ENCODE assay signal across 8 cellular contexts in genomic region chr12:53344824-53345485, GRCh38. TPM values are rescaled to one million over a fixed set of nuclear protein-coding genes. Genes with fewer than 3 reads are reported as not detected.
A peak's percentile ranks its signal among the peaks of the same experiment; 100 is the strongest.
DNase-seq lines count a peak whose midpoint lies in the region; TF ChIP-seq lines count a peak whose summit lies in the region.

No MANE protein-coding gene starts in this region.

- peaks cover 9% of the 10 kb centered on the region for H3K4me1 Mint-ChIP-seq in activated naive CD4-positive, alpha-beta T cell treated with anti-CD3 and anti-CD28 coated beads for 36 hours (ENCODE audit: low read depth)

- H3K36me3 ChIP-seq in HUES64 (ENCODE audit: insufficient read depth, low read length), result no peaks in the 10 kb centered on the region
- H3K36me3 ChIP-seq in SJSA1, result no peaks in the 10 kb centered on the region
- H3K36me3 ChIP-seq in suprapubic skin, result no peaks in the 10 kb centered on the region

- DNase-seq in SIG-M5 treated with dmso at 0.1 percent for 504 hours (lab: John Stamatoyannopoulos, UW; ENCODE audit: unreplicated experiment) (peak; percentile 39), SIG-M5 (lab: John Stamatoyannopoulos, UW) (no peak), SJSA1 (ENCODE audit: low read depth in 1 of 2, low spot score in 2 of 2) (peak; percentile 80), germinal center (ENCODE audit: low spot score) (peak; percentile 74), nucleus accumbens (lab: John Stamatoyannopoulos, UW) (peak in 54 of 56 donors; percentile 16 to 89 (median 72)), suprapubic skin (ENCODE audit: low spot score in 2 of 2) (peak; percentile 86 to 89)
- DNase-seq in activated naive CD4-positive, alpha-beta T cell treated with anti-CD3 and anti-CD28 coated beads for 36 hours, result peak; percentile 86

- H3K27ac Mint-ChIP-seq in activated naive CD4-positive, alpha-beta T cell treated with anti-CD3 and anti-CD28 coated beads for 36 hours, result no peak overlapping the region

- H3K4me1 ChIP-seq in HUES64 (ENCODE audit: insufficient read depth, low read length), result peaks cover 12% of the 10 kb centered on the region
- peaks cover 10% of the 10 kb centered on the region for H3K4me1 ChIP-seq in SJSA1 (replicated peaks)
- peaks cover 19% of the 10 kb centered on the region for H3K4me1 ChIP-seq in suprapubic skin

- intact Hi-C loops in activated naive CD4-positive, alpha-beta T cell treated with anti-CD3 and anti-CD28 coated beads for 36 hours (cut with micrococcal nuclease), result loop anchor here (1.0 kb wide), 4 partner anchors 21 to 186 kb away; no protein-coding TSS in a partner anchor

- TF ChIP-seq POLR2A in suprapubic skin (IDR thresholded peaks at IDR 0.05), result no peak

- H3K27me3 Mint-ChIP-seq in activated naive CD4-positive, alpha-beta T cell treated with anti-CD3 and anti-CD28 coated beads for 36 hours (ENCODE audit: low read depth), result no peaks in the 10 kb centered on the region

- H3K4me3 ChIP-seq in HUES64 (ENCODE audit: low read length) (peak overlapping the region; percentile 81), SJSA1 (peak overlapping the region; percentile 49), suprapubic skin (peak overlapping the region; percentile 82)

- H3K27ac ChIP-seq in HUES64 (ENCODE audit: low read depth, low read length), result no peak overlapping the region
- H3K27ac ChIP-seq in SJSA1, result no peak overlapping the region; the same call in 1 of the 2 replicates
- H3K27ac ChIP-seq in suprapubic skin, result peak overlapping the region; percentile 70

- WGBS in HUES64, result under 1% methylated on average over 50 of the region's 50 CpGs
- under 1% methylated on average over 30 of the region's 50 CpGs for WGBS in suprapubic skin

- H3K9me3 Mint-ChIP-seq in activated naive CD4-positive, alpha-beta T cell treated with anti-CD3 and anti-CD28 coated beads for 36 hours, result no peaks in the 10 kb centered on the region

- peak overlapping the region; percentile 91 for H3K4me3 Mint-ChIP-seq in activated naive CD4-positive, alpha-beta T cell treated with anti-CD3 and anti-CD28 coated beads for 36 hours

- peak overlapping the region; percentile 53 for H3K9ac ChIP-seq in HUES64 (ENCODE audit: low read depth, low read length)

- TF ChIP-seq EP300 in suprapubic skin (IDR thresholded peaks at IDR 0.05), result no peak

- H3K9me3 ChIP-seq in HUES64 (ENCODE audit: insufficient read depth, low read depth, low read length) (no peaks in the 10 kb centered on the region), SJSA1 (replicated peaks) (no peaks in the 10 kb centered on the region), suprapubic skin (no peaks in the 10 kb centered on the region)

- no peaks in the 10 kb centered on the region for H3K36me3 Mint-ChIP-seq in activated naive CD4-positive, alpha-beta T cell treated with anti-CD3 and anti-CD28 coated beads for 36 hours (ENCODE audit: low read depth)

- CTCF ChIA-PET in activated naive CD4-positive, alpha-beta T cell treated with anti-CD3 and anti-CD28 coated beads for 36 hours (lab: Charles Lee), result interaction anchor here (0.7 to 6.5 kb wide), 43 partner anchors 10 to 278 kb away, joined by 3 to 196 read pairs (median 5); partner anchors contain the start of genes AAAS, AMHR2, PFDN5 and SOAT2

- H3K27me3 ChIP-seq in HUES64 (ENCODE audit: insufficient read depth, low read length) (peaks cover 25% of the 10 kb centered on the region), SJSA1 (replicated peaks) (no peaks in the 10 kb centered on the region), suprapubic skin (no peaks in the 10 kb centered on the region)

- TF ChIP-seq CTCF in suprapubic skin (IDR thresholded peaks at IDR 0.05), result peak; percentile 50 to 73

RNA-seq across cellular contexts. Expression of gene SP7, which starts 8.8 kb away (rescaled TPM):
- polyA plus RNA-seq in HUES64 (2013, experiment 1 of 2), result 0.20 TPM
- 0.06 TPM for polyA plus RNA-seq in HUES64 (2013, experiment 2 of 2)
- not detected in 2 replicates for total RNA-seq in SJSA1 (2014; rRNA removed; shearing (Covaris generic))
- not detected for total RNA-seq in activated naive CD4-positive, alpha-beta T cell treated with anti-CD3 and anti-CD28 coated beads for 36 hours
- total RNA-seq in suprapubic skin, result not detected

RNA-seq across cellular contexts. Expression of gene AAAS, which starts 23.5 kb away (rescaled TPM):
- 48.4 TPM for polyA plus RNA-seq in HUES64 (2013, experiment 1 of 2)
- polyA plus RNA-seq in HUES64 (2013, experiment 2 of 2), result 52.7 TPM
- 51.8 and 52.0 TPM in 2 replicates for total RNA-seq in SJSA1 (2014; rRNA removed; shearing (Covaris generic))
- total RNA-seq in activated naive CD4-positive, alpha-beta T cell treated with anti-CD3 and anti-CD28 coated beads for 36 hours, result 10 to 100 TPM; 81.0 to 83.4 TPM
- total RNA-seq in suprapubic skin, result 10 to 100 TPM; 35.9 to 72.9 (median 52.5) TPM

RNA-seq across cellular contexts. Expression of gene SP1, which starts 35.0 kb away (rescaled TPM):
- 32.4 TPM for polyA plus RNA-seq in HUES64 (2013, experiment 1 of 2)
- polyA plus RNA-seq in HUES64 (2013, experiment 2 of 2), result 37.5 TPM
- total RNA-seq in SJSA1 (2014; rRNA removed; shearing (Covaris generic)), result 19.8 and 33.9 TPM in 2 replicates
- 10 to 100 TPM; 87.6 to 91.9 TPM for total RNA-seq in activated naive CD4-positive, alpha-beta T cell treated with anti-CD3 and anti-CD28 coated beads for 36 hours
- total RNA-seq in suprapubic skin, result 100 to 1,000 TPM in 3 of 4 donors, 10 to 100 TPM in 1; 82.5 to 122 (median 111) TPM

RNA-seq across cellular contexts. Expression of gene MYG1, which starts 45.5 kb away (rescaled TPM):
- polyA plus RNA-seq in HUES64 (2013, experiment 1 of 2), result 60.0 TPM
- 63.1 TPM for polyA plus RNA-seq in HUES64 (2013, experiment 2 of 2)
- total RNA-seq in SJSA1 (2014; rRNA removed; shearing (Covaris generic)), result 40.6 and 45.1 TPM in 2 replicates
- 10 to 100 TPM; 59.6 to 68.4 TPM for total RNA-seq in activated naive CD4-positive, alpha-beta T cell treated with anti-CD3 and anti-CD28 coated beads for 36 hours
- 10 to 100 TPM; 38.2 to 54.6 (median 46.3) TPM for total RNA-seq in suprapubic skin

RNA-seq across cellular contexts. Expression of gene PFDN5, which starts 49.6 kb away (rescaled TPM):
- 364 TPM for polyA plus RNA-seq in HUES64 (2013, experiment 1 of 2)
- polyA plus RNA-seq in HUES64 (2013, experiment 2 of 2), result 381 TPM
- 450 and 523 TPM in 2 replicates for total RNA-seq in SJSA1 (2014; rRNA removed; shearing (Covaris generic))
- 100 to 1,000 TPM; 376 to 383 TPM for total RNA-seq in activated naive CD4-positive, alpha-beta T cell treated with anti-CD3 and anti-CD28 coated beads for 36 hours
- total RNA-seq in suprapubic skin, result 100 to 1,000 TPM; 457 to 612 (median 511) TPM
